Comparison of ENCODE assay signal across 27 cellular contexts in the genomic region with DNA sequence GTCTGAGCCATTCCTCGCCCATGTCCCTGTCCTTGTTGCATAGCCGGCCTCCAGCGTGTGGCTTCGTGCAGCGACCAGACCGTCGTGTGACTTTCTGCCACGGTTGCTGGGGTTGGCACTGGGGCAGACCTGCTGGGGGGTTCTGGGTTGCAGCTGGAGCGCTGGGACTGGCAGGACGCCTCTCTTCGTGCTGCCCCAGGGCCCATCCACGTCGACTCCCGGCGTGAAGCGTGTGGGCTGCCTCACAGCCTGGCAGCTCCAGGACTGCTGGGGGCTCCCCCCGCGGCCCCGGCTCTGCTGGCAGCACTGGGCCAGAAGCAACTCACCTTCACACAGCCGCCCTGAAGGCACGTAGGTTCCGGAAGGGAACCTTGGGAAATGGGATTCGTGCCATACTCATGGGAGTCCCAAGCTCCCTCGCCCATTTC. TPM values are rescaled to one million over a fixed set of nuclear protein-coding genes. Genes with fewer than 3 reads are reported as not detected.
"Had no signal": no experiment of that assay in that cellular context is flagged by ENCODE, and none has a peak within 500 bp of the region (broad histone marks: within the 10 kb centered on the region; RNA-seq: fewer than 3 reads in every experiment).

No MANE protein-coding gene starts in this region.

- H3K27me3 ChIP-seq: cardiac muscle cell, testis had no signal

- H3K36me3 ChIP-seq: cardiac muscle cell, left lung, sigmoid colon, upper lobe of left lung had no signal

- H3K9me3 Mint-ChIP-seq: activated naive CD8-positive, alpha-beta T cell treated with anti-CD3 and anti-CD28 coated beads for 36 hours; memory B cell; natural killer cell treated with Interleukin-12 subunit alpha and Interleukin-12 subunit beta and Interleukin-15 and Interleukin-18, amount 100 ng/mL, for 72 hours; stimulated activated naive B cell treated with anti-CD40 and anti-IgM and Interleukin-4, amounts not matched to agents 10 μg/mL and 1 μg/mL and 100 μg/mL, for 72 hours had no signal

- H3K27ac Mint-ChIP-seq: activated CD8-positive, alpha-beta T cell treated with anti-CD3 and anti-CD28 coated beads, Interleukin-2, amount 10 ng/mL, durations not matched to agents 7 days and 5 days; activated naive CD8-positive, alpha-beta T cell treated with anti-CD3 and anti-CD28 coated beads for 36 hours; immature natural killer cell; memory B cell; natural killer cell treated with Interleukin-12 subunit alpha and Interleukin-12 subunit beta and Interleukin-15 and Interleukin-18, amount 100 ng/mL, for 72 hours; stimulated activated naive B cell treated with anti-CD40 and anti-IgM and Interleukin-4, amounts not matched to agents 10 μg/mL and 1 μg/mL and 100 μg/mL, for 72 hours had no signal

- H3K4me1 Mint-ChIP-seq: activated naive CD8-positive, alpha-beta T cell treated with anti-CD3 and anti-CD28 coated beads for 36 hours; immature natural killer cell had no signal

- H3K4me2 ChIP-seq: hepatocyte, smooth muscle cell had no signal

- H3K9me3 ChIP-seq: left lung, sigmoid colon, testis, upper lobe of left lung had no signal

- H2AFZ ChIP-seq: hepatocyte, parathyroid adenoma had no signal

- H3K4me1 ChIP-seq: left lung, testis had no signal

- H3K4me3 ChIP-seq: cardiac muscle cell, hepatocyte, left lung, sigmoid colon, smooth muscle cell, testis, upper lobe of left lung had no signal

- DNase-seq: activated CD4-positive, alpha-beta T cell treated with anti-CD3 and anti-CD28 coated beads for 1 hour; activated CD4-positive, alpha-beta T cell treated with anti-CD3 and anti-CD28 coated beads, Interleukin-2, amount 50 U/mL, for 1 hour; activated CD8-positive, alpha-beta T cell treated with anti-CD3 and anti-CD28 coated beads, Interleukin-2, amount 10 ng/mL, durations not matched to agents 7 days and 5 days; activated naive CD8-positive, alpha-beta T cell treated with anti-CD3 and anti-CD28 coated beads for 36 hours; activated T-cell treated with anti-CD3 and anti-CD28 coated beads, Interleukin-2, amount 50 U/mL, for 1 hour; amniotic stem cell; dermis blood vessel endothelial cell; effector memory CD4-positive, alpha-beta T cell; glutamatergic neuron; immature natural killer cell; kidney glomerular epithelial cell; sigmoid colon; stimulated activated CD4-positive, alpha-beta T cell treated with anti-CD3 and anti-CD28 coated beads, Interleukin-2, amount 100 ng/mL, for 48 hours; stimulated activated CD8-positive, alpha-beta memory T cell treated with anti-CD3 and anti-CD28 coated beads, Interleukin-4, amount 100 ng/mL, for 48 hours; stimulated activated naive B cell treated with anti-CD40 and anti-IgM and Interleukin-4, amounts not matched to agents 10 μg/mL and 1 μg/mL and 100 μg/mL, for 72 hours; T-helper 9 cell; testis; upper lobe of left lung had no signal

- H3K9ac ChIP-seq: parathyroid adenoma had no signal

- H3K4me3 Mint-ChIP-seq: activated CD8-positive, alpha-beta T cell treated with anti-CD3 and anti-CD28 coated beads, Interleukin-2, amount 10 ng/mL, durations not matched to agents 7 days and 5 days; activated naive CD8-positive, alpha-beta T cell treated with anti-CD3 and anti-CD28 coated beads for 36 hours; immature natural killer cell; memory B cell; natural killer cell treated with Interleukin-12 subunit alpha and Interleukin-12 subunit beta and Interleukin-15 and Interleukin-18, amount 100 ng/mL, for 72 hours; stimulated activated naive B cell treated with anti-CD40 and anti-IgM and Interleukin-4, amounts not matched to agents 10 μg/mL and 1 μg/mL and 100 μg/mL, for 72 hours had no signal

- H3K36me3 Mint-ChIP-seq: activated naive CD8-positive, alpha-beta T cell treated with anti-CD3 and anti-CD28 coated beads for 36 hours; immature natural killer cell; memory B cell; natural killer cell treated with Interleukin-12 subunit alpha and Interleukin-12 subunit beta and Interleukin-15 and Interleukin-18, amount 100 ng/mL, for 72 hours; stimulated activated naive B cell treated with anti-CD40 and anti-IgM and Interleukin-4, amounts not matched to agents 10 μg/mL and 1 μg/mL and 100 μg/mL, for 72 hours had no signal

- ATAC-seq: activated CD8-positive, alpha-beta T cell treated with anti-CD3 and anti-CD28 coated beads, Interleukin-2, amount 10 ng/mL, durations not matched to agents 7 days and 5 days; esophagus mucosa; left lung; natural killer cell treated with Interleukin-12 subunit alpha and Interleukin-12 subunit beta and Interleukin-15 and Interleukin-18, amount 100 ng/mL, for 72 hours; stimulated activated naive B cell treated with anti-CD40 and anti-IgM and Interleukin-4, amounts not matched to agents 10 μg/mL and 1 μg/mL and 100 μg/mL, for 72 hours had no signal

- H3K27ac ChIP-seq: cardiac muscle cell, hepatocyte, left lung, parathyroid adenoma, sigmoid colon, testis, upper lobe of left lung had no signal

- H3K79me2 ChIP-seq: hepatocyte, parathyroid adenoma had no signal

RNA-seq across cellular contexts. Expression of a gene that starts 52.0 kb away (rescaled TPM):
- total RNA-seq: activated CD8-positive, alpha-beta T cell treated with anti-CD3 and anti-CD28 coated beads, Interleukin-2, amount 10 ng/mL, durations not matched to agents 7 days and 5 days; activated naive CD8-positive, alpha-beta T cell treated with anti-CD3 and anti-CD28 coated beads for 36 hours; esophagus mucosa; natural killer cell treated with Interleukin-12 subunit alpha and Interleukin-12 subunit beta and Interleukin-15 and Interleukin-18, amount 100 ng/mL, for 72 hours; smooth muscle cell; T-helper 1 cell treated with Interleukin-12 subunit alpha and Interleukin-12 subunit beta and Interleukin-4 antibody, amounts not matched to agents 30 ng/mL and 1 ng/mL, for 36 hours had no signal
- polyA plus RNA-seq: immature natural killer cell had no signal
